In genomic region chr16:23523321-23523720, GRCh38 we compare ENCODE assay signal across 16 cellular contexts.
"Had no signal": no experiment of that assay in that cellular context is flagged by ENCODE, and none has a peak within 500 bp of the region (broad histone marks: within the 10 kb centered on the region; RNA-seq: fewer than 3 reads in every experiment).

No MANE protein-coding gene starts in this region.

- FAIRE-seq: astrocyte, TTC549 had no signal

- H3K4me3 ChIP-seq: adrenal gland, breast epithelium, coronary artery, esophagus muscularis mucosa, heart right ventricle, stomach, upper lobe of left lung had no signal

- H3K36me3 ChIP-seq: breast epithelium had no signal

- H3K27me3 ChIP-seq: adrenal gland, breast epithelium, esophagus muscularis mucosa, heart right ventricle, stomach, upper lobe of left lung had no signal

- DNase-seq: activated CD4-positive, alpha-beta T cell treated with anti-CD3 and anti-CD28 coated beads, Interleukin-2, amount 50 U/mL, for 4 hours; activated gamma-delta T cell treated with Interleukin-2 at 50 U/mL for 16 hours; adrenal gland; effector CD8-positive, alpha-beta T cell; heart right ventricle; kidney glomerular epithelial cell; nephron progenitor cell; posterior cingulate gyrus; stomach; upper lobe of left lung had no signal

- H3K27ac ChIP-seq: breast epithelium, coronary artery, esophagus muscularis mucosa, stomach had no signal

- H3K9me3 ChIP-seq: adrenal gland, breast epithelium, esophagus muscularis mucosa, heart right ventricle, stomach, upper lobe of left lung had no signal

- ATAC-seq: activated naive CD4-positive, alpha-beta T cell treated with anti-CD3 and anti-CD28 coated beads, Interleukin-2, amount 50 U/mL, for 72 hours; heart right ventricle had no signal

- H3K4me1 ChIP-seq: adrenal gland, breast epithelium, esophagus muscularis mucosa, stomach had no signal
